ENCODE assay signal across 12 cellular contexts in genomic region chr14:56294125-56294524, GRCh38.
DNase-seq lines count a peak whose midpoint lies in the region; ATAC-seq, FAIRE-seq and TF ChIP-seq lines count a peak whose summit lies in the region.
"Had no signal": no experiment of that assay in that cellular context is flagged by ENCODE, and none has a peak within 500 bp of the region (broad histone marks: within the 10 kb centered on the region; RNA-seq: fewer than 3 reads in every experiment).

No MANE protein-coding gene starts in this region.

- H3K27ac ChIP-seq in H9 (ENCODE audit: insufficient read length, low read depth, low read length) (no peak overlapping the region), mesendoderm (ENCODE audit: low read depth, low read length) (no peak overlapping the region)

- no peak overlapping the region for H2BK12ac ChIP-seq in H9 (ENCODE audit: insufficient read length, low read depth, low read length)

- WGBS in H9 (ENCODE audit: extremely low coverage, insufficient read length, low lambda C conversion rate): no CpG with 5 or more reads among the region's 5 CpGs
- WGBS in mesendoderm (ENCODE audit: extremely low coverage, insufficient coverage, low lambda C conversion rate): no CpG with 5 or more reads among the region's 5 CpGs

- H3K4me3 Mint-ChIP-seq in H9: no peak overlapping the region
- no peak overlapping the region for H3K4me3 Mint-ChIP-seq in activated CD8-positive, alpha-beta T cell treated with anti-CD3 and anti-CD28 coated beads for 36 hours

- H2BK5ac ChIP-seq in H9 (ENCODE audit: insufficient read length, low read length): no peak overlapping the region
- H2BK5ac ChIP-seq in mesendoderm (ENCODE audit: low read length): no peak overlapping the region

- CTCF ChIA-PET in activated CD8-positive, alpha-beta T cell treated with anti-CD3 and anti-CD28 coated beads for 36 hours (lab: Charles Lee): no interaction called here

- H4K8ac ChIP-seq in H9 (replicated peaks; ENCODE audit: insufficient read length, low read depth, low read length) (no peak overlapping the region), mesendoderm (ENCODE audit: low read depth, low read length) (no peak overlapping the region)

- no peaks in the 10 kb centered on the region for H3K27me3 Mint-ChIP-seq in H9 (ENCODE audit: low read depth)
- no peaks in the 10 kb centered on the region for H3K27me3 Mint-ChIP-seq in activated CD8-positive, alpha-beta T cell treated with anti-CD3 and anti-CD28 coated beads for 36 hours

- no peak overlapping the region for H4K5ac ChIP-seq in H9 (ENCODE audit: insufficient read length, low read depth, low read length)
- no peak overlapping the region for H4K5ac ChIP-seq in mesendoderm (ENCODE audit: low read length)

- no peak overlapping the region for H3K9ac ChIP-seq in H9 (ENCODE audit: extremely low read depth, insufficient read length, low read length)
- no peak overlapping the region for H3K9ac ChIP-seq in mesendoderm (ENCODE audit: low read length)

- H3K27me3 ChIP-seq in H9 (ENCODE audit: insufficient read depth, low read length) (no peaks in the 10 kb centered on the region), mesendoderm (ENCODE audit: insufficient read depth, low read length, poor library complexity) (no peaks in the 10 kb centered on the region)

- peaks cover 0 to 5% (median 4%) of the 10 kb centered on the region in 3 experiments; a peak in 4 of 7 replicates for H3K36me3 Mint-ChIP-seq in H9 (ENCODE audit: insufficient read depth in 1 of 3, low read depth in 3 of 3)
- H3K36me3 Mint-ChIP-seq in activated CD8-positive, alpha-beta T cell treated with anti-CD3 and anti-CD28 coated beads for 36 hours (ENCODE audit: low read depth): peaks cover 7% of the 10 kb centered on the region

- no peaks in the 10 kb centered on the region for H3K9me3 Mint-ChIP-seq in H9
- no peaks in the 10 kb centered on the region for H3K9me3 Mint-ChIP-seq in activated CD8-positive, alpha-beta T cell treated with anti-CD3 and anti-CD28 coated beads for 36 hours

- TF ChIP-seq CTCF in H9 (conservative IDR thresholded peaks at IDR 0.05): peak; percentile 32; the same call in 1 of the 3 replicates
- TF ChIP-seq CTCF in activated CD8-positive, alpha-beta T cell treated with anti-CD3 and anti-CD28 coated beads for 36 hours (IDR thresholded peaks at IDR 0.05): no peak

- no peaks in the 10 kb centered on the region for H3K23me2 ChIP-seq in H9 (ENCODE audit: insufficient read length, low read depth, low read length, poor library complexity, severe bottlenecking)

- no peak overlapping the region for H3K18ac ChIP-seq in H9 (ENCODE audit: insufficient read length, low read depth, low read length)
- H3K18ac ChIP-seq in mesendoderm (ENCODE audit: low read length): no peak overlapping the region

- H3K4me1 Mint-ChIP-seq in H9: no peaks in the 10 kb centered on the region
- no peaks in the 10 kb centered on the region for H3K4me1 Mint-ChIP-seq in activated CD8-positive, alpha-beta T cell treated with anti-CD3 and anti-CD28 coated beads for 36 hours (ENCODE audit: low read depth)

- ATAC-seq in GM19463 (IDR thresholded peaks at IDR 0.05; ENCODE audit: unreplicated experiment): no peak
- ATAC-seq in activated CD8-positive, alpha-beta T cell treated with anti-CD3 and anti-CD28 coated beads for 36 hours: no peak
- ATAC-seq: left lobe of liver had no signal

- H3K4me3 ChIP-seq in mesendoderm (ENCODE audit: low read length): no peak overlapping the region

- no peak for TF ChIP-seq POLR2A in H54 (IDR thresholded peaks at IDR 0.05; ENCODE audit: low read depth, low read length)

- H4K91ac ChIP-seq in H9 (ENCODE audit: insufficient read length, low read depth, low read length): no peak overlapping the region

- H3K79me1 ChIP-seq in H9 (ENCODE audit: insufficient read depth, low read depth, low read length, poor library complexity, severe bottlenecking): no peaks in the 10 kb centered on the region
- H3K79me1 ChIP-seq in mesendoderm (ENCODE audit: low read length): no peaks in the 10 kb centered on the region

- no peaks in the 10 kb centered on the region for H4K20me1 ChIP-seq in H9 (ENCODE audit: control insufficient read depth, insufficient read depth, insufficient read length)

- no peak overlapping the region for H2BK120ac ChIP-seq in H9 (ENCODE audit: low read depth, low read length, poor library complexity, severe bottlenecking)
- no peak overlapping the region for H2BK120ac ChIP-seq in mesendoderm (ENCODE audit: low read depth, low read length)

- POLR2A ChIA-PET in activated CD8-positive, alpha-beta T cell treated with anti-CD3 and anti-CD28 coated beads for 36 hours (lab: Charles Lee): no interaction called here

- H3K4me2 ChIP-seq in H9 (ENCODE audit: insufficient read depth, insufficient read length, low read length) (no peak overlapping the region), mesendoderm (ENCODE audit: low read length) (no peak overlapping the region)

- peaks cover 1% of the 10 kb centered on the region for H3K36me3 ChIP-seq in mesendoderm (ENCODE audit: control insufficient read depth, insufficient read depth, low read length)

- no peak overlapping the region for H3K14ac ChIP-seq in H9 (ENCODE audit: insufficient read depth, low read length)

- no peaks in the 10 kb centered on the region for H3K9me3 ChIP-seq in H9 (ENCODE audit: control insufficient read depth, low read depth, low read length)

- no peak overlapping the region for H2AK5ac ChIP-seq in H9 (ENCODE audit: insufficient read length, low read length)
- no peak overlapping the region for H2AK5ac ChIP-seq in mesendoderm (ENCODE audit: low read length)

- H2AFZ ChIP-seq in H9 (ENCODE audit: low read length): no peak overlapping the region

- DNase-seq in DMS 273 (lab: John Stamatoyannopoulos, UW; ENCODE audit: unreplicated experiment) (peak; percentile 20), DMS 273 treated with DMSO at 0.1 percent for 48 hours (lab: John Stamatoyannopoulos, UW) (no peak), H9 (no peak), RPMI8226 (peak; percentile 8), mesendoderm (peak; percentile 50), H54 (ENCODE audit: insufficient read length, low spot score) (no peak)
- DNase-seq in activated CD8-positive, alpha-beta T cell treated with anti-CD3 and anti-CD28 coated beads for 36 hours: no peak
- DNase-seq: 8988T; KBM-7; stimulated activated naive CD4-positive, alpha-beta T cell treated with Interleukin-2 at 50 U/mL for 16 hours had no signal

- intact Hi-C loops in activated CD8-positive, alpha-beta T cell treated with anti-CD3 and anti-CD28 coated beads for 36 hours (cut with micrococcal nuclease): no loop called here

- no peak overlapping the region for H2BK20ac ChIP-seq in H9 (ENCODE audit: low read depth, low read length, poor library complexity, severe bottlenecking)

- H3K23ac ChIP-seq in H9 (ENCODE audit: insufficient read length, low read depth, low read length) (no peak overlapping the region), mesendoderm (ENCODE audit: low read length) (no peak overlapping the region)

- H3K4ac ChIP-seq in H9 (ENCODE audit: low read depth, low read length) (no peak overlapping the region), mesendoderm (ENCODE audit: low read depth, low read length) (no peak overlapping the region)

- H3K27ac Mint-ChIP-seq in H9: peak overlapping the region in 1 of 3 experiments; percentile 89; a peak in 1 of 7 replicates
- H3K27ac Mint-ChIP-seq in activated CD8-positive, alpha-beta T cell treated with anti-CD3 and anti-CD28 coated beads for 36 hours: no peak overlapping the region

- no peak overlapping the region for H3K56ac ChIP-seq in H9 (ENCODE audit: insufficient read length, low read depth, low read length)
- no peak overlapping the region for H3K56ac ChIP-seq in mesendoderm (ENCODE audit: low read length)

- H2BK15ac ChIP-seq in H9 (ENCODE audit: low read depth, low read length) (no peak overlapping the region), mesendoderm (replicated peaks; ENCODE audit: low read depth) (no peak overlapping the region)

- H3K4me1 ChIP-seq in H9 (ENCODE audit: insufficient read depth, low read length) (no peaks in the 10 kb centered on the region), mesendoderm (ENCODE audit: control insufficient read depth, low read depth, low read length) (no peaks in the 10 kb centered on the region)

- H3T11ph ChIP-seq in H9 (ENCODE audit: low read length): no peak overlapping the region

- no peaks in the 10 kb centered on the region for H3K79me2 ChIP-seq in H9 (ENCODE audit: insufficient read depth, low read length)
- no peaks in the 10 kb centered on the region for H3K79me2 ChIP-seq in mesendoderm (ENCODE audit: control insufficient read depth, insufficient read depth, low read length)

- no peak for FAIRE-seq in H54 (lab: Jason Lieb, UNC)

Comparison
In these comparisons a context has a peak if more than half of its experiments do, and no peak if none do; other contexts are left out.
1. DNase-seq: peak in DMS 273 (single experiment), RPMI8226 (single experiment) and mesendoderm (single experiment); none in DMS 273 treated with DMSO at 0.1 percent for 48 hours (single experiment), H9 (single experiment), activated CD8-positive, alpha-beta T cell treated with anti-CD3 and anti-CD28 coated beads for 36 hours (single experiment) and H54 (single experiment).